8 cellular contexts compared by ENCODE assay signal in the genomic region with DNA sequence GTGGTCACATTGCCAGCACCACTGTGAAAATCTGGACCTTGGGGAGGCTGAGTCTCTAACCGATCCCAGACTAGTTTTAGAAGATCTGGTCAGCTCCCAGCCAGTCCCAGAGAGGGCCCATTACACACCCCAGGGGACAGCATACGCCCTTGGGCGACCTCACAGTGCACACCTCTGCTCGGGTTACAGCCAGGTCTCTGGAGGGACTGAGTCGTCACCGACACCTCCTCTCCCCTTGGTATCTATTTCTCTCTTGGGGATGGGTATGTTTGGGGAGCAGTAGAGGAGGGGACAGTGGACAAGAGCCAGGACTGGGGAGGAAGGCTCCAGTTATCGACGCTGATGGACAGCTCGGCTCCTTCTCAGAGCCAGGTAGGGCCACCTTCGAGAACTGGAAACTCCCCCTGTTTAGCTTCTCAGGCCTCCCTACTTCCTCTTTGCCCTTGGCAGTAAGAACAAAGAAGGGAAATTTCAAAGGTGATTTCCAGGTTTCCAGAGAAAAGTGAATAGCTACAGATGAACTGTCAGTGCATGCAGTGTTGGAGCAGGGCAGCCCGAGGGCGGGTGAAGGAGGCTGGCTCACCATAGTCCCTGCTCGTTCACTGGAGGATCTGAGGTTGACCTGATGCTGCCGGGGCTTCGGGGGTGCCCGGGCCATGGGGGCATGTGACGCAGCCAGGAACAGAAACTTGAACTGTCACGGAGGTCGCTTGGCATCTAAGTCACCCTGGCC. TPM values are rescaled to one million over a fixed set of nuclear protein-coding genes. Genes with fewer than 3 reads are reported as not detected.
DNase-seq lines count a peak whose midpoint lies in the region; ATAC-seq, FAIRE-seq and TF ChIP-seq lines count a peak whose summit lies in the region.

No MANE protein-coding gene starts in this region.

- H3K27ac Mint-ChIP-seq in activated T-cell treated with anti-CD3 and anti-CD28 coated beads, Interleukin-2, amount 50 U/mL, for 72 hours = peak overlapping the region; percentile 80

- no peaks in the 10 kb centered on the region for H3K9me3 Mint-ChIP-seq in activated T-cell treated with anti-CD3 and anti-CD28 coated beads, Interleukin-2, amount 50 U/mL, for 72 hours

- intact Hi-C loops in adrenal gland (cut with DNase I) = loop anchor here in 1 of 2 donors (5.0 kb wide), 1 partner anchor 78 kb away; no protein-coding TSS in a partner anchor

- peaks cover 42% of the 10 kb centered on the region for H3K4me1 Mint-ChIP-seq in activated T-cell treated with anti-CD3 and anti-CD28 coated beads, Interleukin-2, amount 50 U/mL, for 72 hours (ENCODE audit: low read depth)

- peaks cover 7% of the 10 kb centered on the region for H3K27me3 Mint-ChIP-seq in activated T-cell treated with anti-CD3 and anti-CD28 coated beads, Interleukin-2, amount 50 U/mL, for 72 hours (ENCODE audit: low read depth)

- ATAC-seq in GM18511 (IDR thresholded peaks at IDR 0.05; ENCODE audit: unreplicated experiment) (peak; percentile 63), GM21723 (IDR thresholded peaks at IDR 0.05; ENCODE audit: unreplicated experiment) (peak; percentile 46), omental fat pad (ENCODE audit: low FRiP score) (peak; percentile 11)
- peak; percentile 29 to 37 for ATAC-seq in activated T-cell treated with anti-CD3 and anti-CD28 coated beads, Interleukin-2, amount 50 U/mL, for 72 hours (replicated peaks in 1 of 2)

- no peak for FAIRE-seq in D721Med (lab: Jason Lieb, UNC)

- H3K4me3 Mint-ChIP-seq in activated T-cell treated with anti-CD3 and anti-CD28 coated beads, Interleukin-2, amount 50 U/mL, for 72 hours = peak overlapping the region; percentile 49 to 64

- WGBS in adrenal gland, 4 donors = 52 to 62% (median 57%) methylated on average over 7 to 19 of the region's 19 CpGs

- H3K27ac ChIP-seq in adrenal gland = peak overlapping the region in 2 of 5 donors; percentile 47 to 82

- H3K36me3 ChIP-seq in adrenal gland (replicated peaks in 1 of 2) = no peaks in the 10 kb centered on the region

- DNase-seq in activated T-cell treated with anti-CD3 and anti-CD28 coated beads, Interleukin-2, amount 50 U/mL, for 72 hours = peak; percentile 26 to 28
- DNase-seq in omental fat pad (ENCODE audit: low spot score) = no peak
- no peak for DNase-seq in NCI-H2081 (lab: John Stamatoyannopoulos, UW)
- no peak for DNase-seq in Ammon's horn (ENCODE audit: low spot score)
- DNase-seq in adrenal gland = no peak
- DNase-seq in D721Med (ENCODE audit: insufficient read length, low spot score) = no peak

- TF ChIP-seq POLR2A in adrenal gland (IDR thresholded peaks at IDR 0.05) = no peak

- H3K4me3 ChIP-seq in adrenal gland = no peak overlapping the region

- H3K9me3 ChIP-seq in adrenal gland (replicated peaks in 1 of 3) = no peaks in the 10 kb centered on the region

- H3K36me3 Mint-ChIP-seq in activated T-cell treated with anti-CD3 and anti-CD28 coated beads, Interleukin-2, amount 50 U/mL, for 72 hours (ENCODE audit: insufficient read depth in 2 of 2) = peaks cover 0 to 2% of the 10 kb centered on the region in 2 donors

- peaks cover 0 to 27% of the 10 kb centered on the region in 2 donors for H3K4me1 ChIP-seq in adrenal gland (replicated peaks in 1 of 2)

- TF ChIP-seq CTCF in omental fat pad (IDR thresholded peaks at IDR 0.05) (no peak), adrenal gland (IDR thresholded peaks at IDR 0.05) (no peak), D721Med (IDR thresholded peaks at IDR 0.05; ENCODE audit: insufficient read depth, missing control alignments) (no peak)

- H3K27me3 ChIP-seq in adrenal gland = no peaks in the 10 kb centered on the region

RNA-seq across cellular contexts. Expression of a gene that starts 4.4 kb away (rescaled TPM):
- total RNA-seq in activated T-cell treated with anti-CD3 and anti-CD28 coated beads, Interleukin-2, amount 50 U/mL, for 72 hours = 10 to 100 TPM; 16.0 to 22.2 TPM
- total RNA-seq in omental fat pad (10 to 100 TPM; 19.7 to 40.4 (median 26.9) TPM), adrenal gland (10 to 100 TPM; 14.0 to 31.6 (median 27.8) TPM)
- polyA plus RNA-seq in adrenal gland = 10 to 100 TPM in 2 of 3 donors, 1 to 10 TPM in 1; 4.4 to 23.4 (median 14.6) TPM

RNA-seq across cellular contexts. Expression of a gene that starts 16.4 kb away (rescaled TPM):
- total RNA-seq in activated T-cell treated with anti-CD3 and anti-CD28 coated beads, Interleukin-2, amount 50 U/mL, for 72 hours = 10 to 100 TPM; 16.5 to 17.2 TPM
- 10 to 100 TPM in 2 of 4 donors, 1 to 10 TPM in 2; 6.6 to 15.3 (median 10.3) TPM for total RNA-seq in omental fat pad
- 10 to 100 TPM; 17.0 to 49.5 (median 20.3) TPM for total RNA-seq in adrenal gland
- 10 to 100 TPM in 2 of 3 donors, 1 to 10 TPM in 1; 9.2 to 39.5 (median 25.5) TPM for polyA plus RNA-seq in adrenal gland

RNA-seq across cellular contexts. Expression of a gene that starts 30.4 kb away (rescaled TPM):
- total RNA-seq in activated T-cell treated with anti-CD3 and anti-CD28 coated beads, Interleukin-2, amount 50 U/mL, for 72 hours = 1 to 10 TPM; 4.4 to 5.7 TPM
- total RNA-seq in omental fat pad (1 to 10 TPM; 1.4 to 4.4 (median 1.8) TPM), adrenal gland (1 to 10 TPM; 1.1 to 4.8 (median 3.1) TPM)
- 10 to 100 TPM in 1 of 3 donors, 1 to 10 TPM in 2; 1.5 to 10.6 (median 5.3) TPM for polyA plus RNA-seq in adrenal gland

RNA-seq across cellular contexts. Expression of a gene that starts 58.2 kb away (rescaled TPM):
- 10 to 100 TPM; 20.7 to 27.9 TPM for total RNA-seq in activated T-cell treated with anti-CD3 and anti-CD28 coated beads, Interleukin-2, amount 50 U/mL, for 72 hours
- total RNA-seq in omental fat pad (10 to 100 TPM in 2 of 4 donors, 1 to 10 TPM in 2; 5.9 to 11.0 (median 9.5) TPM), adrenal gland (10 to 100 TPM; 14.7 to 42.4 (median 23.9) TPM)
- 10 to 100 TPM in 2 of 3 donors, 1 to 10 TPM in 1; 6.7 to 11.9 (median 10.5) TPM for polyA plus RNA-seq in adrenal gland

Comparison
In these comparisons a context has a peak if more than half of its experiments do, and no peak if none do; other contexts are left out.
1. ATAC-seq: peak in every context shown above with its lines; median percentile 63 in GM18511; 46 in GM21723; 33 in activated T-cell treated with anti-CD3 and anti-CD28 coated beads, Interleukin-2, amount 50 U/mL, for 72 hours; 11 in omental fat pad.
2. DNase-seq: peak in activated T-cell treated with anti-CD3 and anti-CD28 coated beads, Interleukin-2, amount 50 U/mL, for 72 hours (2 of 2); none in omental fat pad (single experiment), NCI-H2081 (0 of 2), Ammon's horn (single experiment), adrenal gland (0 of 7) and D721Med (single experiment).